ENCODE assay signal across 32 cellular contexts in genomic region chr18:39667905-39668304, GRCh38.
DNase-seq lines count a peak whose midpoint lies in the region; TF ChIP-seq lines count a peak whose summit lies in the region.
"Had no signal": no experiment of that assay in that cellular context is flagged by ENCODE, and none has a peak within 500 bp of the region (broad histone marks: within the 10 kb centered on the region; RNA-seq: fewer than 3 reads in every experiment).

No MANE protein-coding gene starts in this region.

- no peaks in the 10 kb centered on the region for H3K79me2 ChIP-seq in OCI-LY3 (ENCODE audit: low read length)

- TF ChIP-seq CTCF in OCI-LY3 (IDR thresholded peaks at IDR 0.05; ENCODE audit: low read depth, low read length): no peak
- TF ChIP-seq CTCF in epithelial cell of esophagus (IDR thresholded peaks at IDR 0.05; ENCODE audit: insufficient read depth, low read depth, low read length, missing control alignments): no peak

- no peak overlapping the region for H2AFZ ChIP-seq in OCI-LY3 (ENCODE audit: low read depth, low read length)
- H2AFZ ChIP-seq: PC-9 had no signal

- H3K27ac ChIP-seq in OCI-LY3 (ENCODE audit: low read length): no peak overlapping the region
- H3K27ac ChIP-seq: cardiac muscle cell, coronary artery, PC-9, skin epidermis had no signal

- DNase-seq in EL (peak; percentile 18), epithelial cell of esophagus (ENCODE audit: low read depth) (peak; percentile 8), kidney tubule cell (ENCODE audit: low spot score) (peak; percentile 29), cardiac septum (ENCODE audit: low spot score) (no peak), NCI-H524 treated with DMSO at 0.1 percent for 48 hours (lab: John Stamatoyannopoulos, UW) (no peak), UCSD-AML1 (lab: John Stamatoyannopoulos, UW; ENCODE audit: unreplicated experiment) (no peak), DMS79 treated with DMSO at 0.1 percent for 48 hours (lab: John Stamatoyannopoulos, UW) (no peak)
- DNase-seq: activated CD4-positive, alpha-beta T cell treated with anti-CD3 and anti-CD28 coated beads for 36 hours; activated CD8-positive, alpha-beta T cell treated with anti-CD3 and anti-CD28 coated beads, Interleukin-2, amount 10 ng/mL, durations not matched to agents 7 days and 5 days; amniotic stem cell; C1 segment of cervical spinal cord; Caco-2; DMS53; effector memory CD8-positive, alpha-beta T cell; hypothalamus; mesenchymal stem cell; NCI-H1105; NCI-H187; NCI-H2171 treated with DMSO at 0.1 percent for 48 hours; NCI-H510A treated with DMSO at 0.1 percent for 48 hours; nephron progenitor cell; NK-92 treated with Interleukin-12 subunit alpha and Interleukin-12 subunit beta, amount 100 ng/mL, for 24 hours; PC-9; SHP77; stimulated activated naive B cell treated with anti-CD40 and anti-IgM and Interleukin-4, amounts not matched to agents 10 μg/mL and 1 μg/mL and 100 μg/mL, for 72 hours; substantia nigra; trophoblast cell had no signal

- H3K36me3 ChIP-seq in OCI-LY3 (replicated peaks; ENCODE audit: low read depth, low read length): no peaks in the 10 kb centered on the region
- H3K36me3 ChIP-seq: cardiac muscle cell had no signal

- no peaks in the 10 kb centered on the region for H4K20me1 ChIP-seq in OCI-LY3 (ENCODE audit: insufficient read depth, low read length)

- peaks cover 14% of the 10 kb centered on the region for H3K4me1 ChIP-seq in OCI-LY3 (ENCODE audit: low read length)
- H3K4me1 ChIP-seq: Caco-2 had no signal

- H3K27me3 ChIP-seq in OCI-LY3 (ENCODE audit: low read depth, low read length): no peaks in the 10 kb centered on the region
- H3K27me3 ChIP-seq: cardiac muscle cell had no signal

- no peaks in the 10 kb centered on the region for H3K9me3 ChIP-seq in OCI-LY3 (ENCODE audit: insufficient read depth, low read length)
- H3K9me3 ChIP-seq: Caco-2 had no signal

- no peak overlapping the region for H3K9ac ChIP-seq in OCI-LY3 (ENCODE audit: low read length)

- H3K4me3 ChIP-seq in OCI-LY3 (ENCODE audit: low read length): no peak overlapping the region
- H3K4me3 ChIP-seq in epithelial cell of esophagus (ENCODE audit: low read length): no peak overlapping the region
- H3K4me3 ChIP-seq: cardiac muscle cell, coronary artery, K562, PC-9, skin epidermis had no signal

- H3K4me2 ChIP-seq in OCI-LY3 (ENCODE audit: low read length): peak overlapping the region; percentile 16; the same call in 1 of the 2 replicates
- H3K4me2 ChIP-seq: PC-9 had no signal

- intact Hi-C loops in cardiac septum (cut with DNase I): no loop called here

Comparison
In these comparisons a context has a peak if more than half of its experiments do, and no peak if none do; other contexts are left out.
1. DNase-seq: peak in EL (single experiment), epithelial cell of esophagus (single experiment) and kidney tubule cell (single experiment); none in cardiac septum (single experiment), NCI-H524 treated with DMSO at 0.1 percent for 48 hours (single experiment), UCSD-AML1 (single experiment) and DMS79 treated with DMSO at 0.1 percent for 48 hours (single experiment).